ENCODE assay signal across 8 cellular contexts in the genomic region with DNA sequence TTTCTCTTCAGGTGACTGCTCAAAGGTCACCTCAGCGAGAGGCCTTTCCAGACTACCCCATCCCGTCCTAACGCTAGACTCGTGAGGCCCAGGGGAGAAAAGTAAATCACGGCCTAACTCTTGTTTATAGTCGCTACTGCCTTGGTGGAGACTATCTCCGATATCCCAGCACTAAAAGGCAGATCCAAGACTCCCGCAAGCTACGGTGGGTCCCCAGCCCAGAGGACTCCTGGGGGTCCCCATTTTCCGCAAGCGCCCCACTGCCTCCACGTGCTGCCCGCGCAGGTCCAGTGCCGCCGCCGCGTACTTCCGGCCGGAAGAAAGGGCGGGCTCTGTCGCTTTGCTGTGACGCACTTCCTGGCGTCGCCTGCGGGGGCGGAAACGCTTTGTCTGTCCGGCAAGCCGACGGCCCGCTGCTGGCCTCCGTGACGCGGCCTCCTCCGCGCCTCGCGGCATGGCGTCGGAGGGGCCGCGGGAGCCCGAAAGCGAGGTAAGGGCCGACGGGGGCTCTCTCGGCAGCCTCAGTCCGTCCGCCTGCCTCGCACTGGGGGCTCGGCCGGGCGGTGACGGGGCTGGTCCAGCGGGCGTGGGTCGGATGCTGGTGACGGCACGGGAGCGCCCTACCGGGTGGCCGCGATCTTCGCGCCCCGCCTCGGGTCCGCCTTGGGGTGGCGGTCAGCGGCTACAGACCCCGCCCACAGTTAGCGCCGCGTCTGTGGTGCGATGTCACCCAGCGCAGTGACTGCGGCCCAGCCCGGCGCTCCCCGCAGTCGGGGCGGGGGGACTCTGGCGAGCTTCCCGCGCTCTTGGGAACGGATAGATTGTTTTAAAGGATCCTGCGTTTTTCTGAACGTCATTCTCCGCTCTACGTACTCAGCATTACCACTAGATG. TPM values are rescaled to one million over a fixed set of nuclear protein-coding genes. Genes with fewer than 3 reads are reported as not detected.
DNase-seq lines count a peak whose midpoint lies in the region; TF ChIP-seq lines count a peak whose summit lies in the region.

A gene with protein sequence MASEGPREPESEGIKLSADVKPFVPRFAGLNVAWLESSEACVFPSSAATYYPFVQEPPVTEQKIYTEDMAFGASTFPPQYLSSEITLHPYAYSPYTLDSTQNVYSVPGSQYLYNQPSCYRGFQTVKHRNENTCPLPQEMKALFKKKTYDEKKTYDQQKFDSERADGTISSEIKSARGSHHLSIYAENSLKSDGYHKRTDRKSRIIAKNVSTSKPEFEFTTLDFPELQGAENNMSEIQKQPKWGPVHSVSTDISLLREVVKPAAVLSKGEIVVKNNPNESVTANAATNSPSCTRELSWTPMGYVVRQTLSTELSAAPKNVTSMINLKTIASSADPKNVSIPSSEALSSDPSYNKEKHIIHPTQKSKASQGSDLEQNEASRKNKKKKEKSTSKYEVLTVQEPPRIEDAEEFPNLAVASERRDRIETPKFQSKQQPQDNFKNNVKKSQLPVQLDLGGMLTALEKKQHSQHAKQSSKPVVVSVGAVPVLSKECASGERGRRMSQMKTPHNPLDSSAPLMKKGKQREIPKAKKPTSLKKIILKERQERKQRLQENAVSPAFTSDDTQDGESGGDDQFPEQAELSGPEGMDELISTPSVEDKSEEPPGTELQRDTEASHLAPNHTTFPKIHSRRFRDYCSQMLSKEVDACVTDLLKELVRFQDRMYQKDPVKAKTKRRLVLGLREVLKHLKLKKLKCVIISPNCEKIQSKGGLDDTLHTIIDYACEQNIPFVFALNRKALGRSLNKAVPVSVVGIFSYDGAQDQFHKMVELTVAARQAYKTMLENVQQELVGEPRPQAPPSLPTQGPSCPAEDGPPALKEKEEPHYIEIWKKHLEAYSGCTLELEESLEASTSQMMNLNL (plus strand): TSS at position 378 of the 892 bp plus-strand sequence. CDS start 77 bp downstream, at position 455.

- DNase-seq in COR-L47 (lab: John Stamatoyannopoulos, UW) (peak; percentile 97), GM20000 (ENCODE audit: low spot score) (peak; percentile 91), HT-29 (ENCODE audit: low spot score) (peak; percentile 96), lung microvascular endothelial cell (ENCODE audit: low read depth in 2 of 2) (peak; percentile 97 to 98)
- DNase-seq in NK-92 treated with Interleukin-12 subunit alpha and Interleukin-12 subunit beta, amount 100 ng/mL, for 24 hours (lab: John Stamatoyannopoulos, UW) = peak; percentile 92
- DNase-seq in activated CD8-positive, alpha-beta memory T cell treated with anti-CD3 and anti-CD28 coated beads for 24 hours = peak; percentile 99
- DNase-seq in effector CD8-positive, alpha-beta T cell (lab: John Stamatoyannopoulos, UW) = peak; percentile 81
- DNase-seq in stimulated activated CD4-positive, alpha-beta T cell treated with anti-CD3 and anti-CD28 coated beads, TNF-alpha, amount 100 ng/mL, for 48 hours (ENCODE audit: low read depth in 3 of 3) = peak; percentile 90 to 93 (median 91)

- peak; percentile 21 for TF ChIP-seq CTCF in GM20000 (IDR thresholded peaks at IDR 0.05; ENCODE audit: extremely low read depth, missing control alignments)

RNA-seq across cellular contexts. Expression of the gene that starts here (rescaled TPM):
- total RNA-seq in HT-29 (2014; rRNA removed; shearing (Covaris generic)) = 26.8 and 29.2 TPM in 2 replicates
- total RNA-seq in lung microvascular endothelial cell = 16.8 and 27.4 TPM in 2 replicates

Comparison
In these comparisons a context has a peak if more than half of its experiments do, and no peak if none do; other contexts are left out.
1. Peak in every context shown above with its lines: DNase-seq.